1 cellular context compared by ENCODE assay signal in the genomic region with DNA sequence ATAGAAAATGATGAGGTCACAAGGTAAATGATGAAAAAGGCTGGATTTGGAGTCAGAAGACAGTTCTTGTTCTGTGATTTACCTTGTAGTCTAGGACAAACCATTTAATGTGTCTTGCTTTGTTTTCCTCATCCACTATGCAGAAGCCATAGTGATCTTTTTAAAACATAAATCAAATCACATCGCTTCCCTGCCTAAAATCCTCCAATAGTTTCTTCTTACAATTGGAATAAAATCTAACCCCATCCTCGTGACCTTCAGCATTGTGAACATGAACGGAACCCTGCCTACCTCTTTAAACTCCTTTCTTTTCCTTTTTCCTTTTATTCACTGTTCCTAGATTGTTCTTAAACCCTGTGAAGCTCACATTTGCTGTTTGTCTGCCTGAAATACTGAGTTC.
TF ChIP-seq lines count a peak whose summit lies in the region.

No MANE protein-coding gene starts in this region.

TF ChIP-seq in GM23338, 12 proteins besides CTCF, POLR2A, EP300 and RAD21 (continued from another document):
- TF ChIP-seq, protein P1, sequence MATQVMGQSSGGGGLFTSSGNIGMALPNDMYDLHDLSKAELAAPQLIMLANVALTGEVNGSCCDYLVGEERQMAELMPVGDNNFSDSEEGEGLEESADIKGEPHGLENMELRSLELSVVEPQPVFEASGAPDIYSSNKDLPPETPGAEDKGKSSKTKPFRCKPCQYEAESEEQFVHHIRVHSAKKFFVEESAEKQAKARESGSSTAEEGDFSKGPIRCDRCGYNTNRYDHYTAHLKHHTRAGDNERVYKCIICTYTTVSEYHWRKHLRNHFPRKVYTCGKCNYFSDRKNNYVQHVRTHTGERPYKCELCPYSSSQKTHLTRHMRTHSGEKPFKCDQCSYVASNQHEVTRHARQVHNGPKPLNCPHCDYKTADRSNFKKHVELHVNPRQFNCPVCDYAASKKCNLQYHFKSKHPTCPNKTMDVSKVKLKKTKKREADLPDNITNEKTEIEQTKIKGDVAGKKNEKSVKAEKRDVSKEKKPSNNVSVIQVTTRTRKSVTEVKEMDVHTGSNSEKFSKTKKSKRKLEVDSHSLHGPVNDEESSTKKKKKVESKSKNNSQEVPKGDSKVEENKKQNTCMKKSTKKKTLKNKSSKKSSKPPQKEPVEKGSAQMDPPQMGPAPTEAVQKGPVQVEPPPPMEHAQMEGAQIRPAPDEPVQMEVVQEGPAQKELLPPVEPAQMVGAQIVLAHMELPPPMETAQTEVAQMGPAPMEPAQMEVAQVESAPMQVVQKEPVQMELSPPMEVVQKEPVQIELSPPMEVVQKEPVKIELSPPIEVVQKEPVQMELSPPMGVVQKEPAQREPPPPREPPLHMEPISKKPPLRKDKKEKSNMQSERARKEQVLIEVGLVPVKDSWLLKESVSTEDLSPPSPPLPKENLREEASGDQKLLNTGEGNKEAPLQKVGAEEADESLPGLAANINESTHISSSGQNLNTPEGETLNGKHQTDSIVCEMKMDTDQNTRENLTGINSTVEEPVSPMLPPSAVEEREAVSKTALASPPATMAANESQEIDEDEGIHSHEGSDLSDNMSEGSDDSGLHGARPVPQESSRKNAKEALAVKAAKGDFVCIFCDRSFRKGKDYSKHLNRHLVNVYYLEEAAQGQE (IDR thresholded peaks at IDR 0.05; ENCODE audit: unreplicated experiment): no peak
- TF ChIP-seq STAT1 (IDR thresholded peaks at IDR 0.05; ENCODE audit: unreplicated experiment) (no peak), ZNF114 (CRISPR knock-in tag; IDR thresholded peaks at IDR 0.05) (no peak), ZNF331 (CRISPR knock-in tag; IDR thresholded peaks at IDR 0.05; ENCODE audit: low read depth) (no peak), EZH2 (IDR thresholded peaks at IDR 0.05; ENCODE audit: low read depth, unreplicated experiment) (no peak), POLR2AphosphoS5 (IDR thresholded peaks at IDR 0.05; ENCODE audit: low read depth) (no peak), NANOG (IDR thresholded peaks at IDR 0.05; ENCODE audit: borderline replicate concordance) (no peak)
- TF ChIP-seq, protein P2, sequence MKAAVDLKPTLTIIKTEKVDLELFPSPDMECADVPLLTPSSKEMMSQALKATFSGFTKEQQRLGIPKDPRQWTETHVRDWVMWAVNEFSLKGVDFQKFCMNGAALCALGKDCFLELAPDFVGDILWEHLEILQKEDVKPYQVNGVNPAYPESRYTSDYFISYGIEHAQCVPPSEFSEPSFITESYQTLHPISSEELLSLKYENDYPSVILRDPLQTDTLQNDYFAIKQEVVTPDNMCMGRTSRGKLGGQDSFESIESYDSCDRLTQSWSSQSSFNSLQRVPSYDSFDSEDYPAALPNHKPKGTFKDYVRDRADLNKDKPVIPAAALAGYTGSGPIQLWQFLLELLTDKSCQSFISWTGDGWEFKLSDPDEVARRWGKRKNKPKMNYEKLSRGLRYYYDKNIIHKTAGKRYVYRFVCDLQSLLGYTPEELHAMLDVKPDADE (IDR thresholded peaks at IDR 0.05): no peak
